ENCODE assay signal across 14 cellular contexts in the genomic region with DNA sequence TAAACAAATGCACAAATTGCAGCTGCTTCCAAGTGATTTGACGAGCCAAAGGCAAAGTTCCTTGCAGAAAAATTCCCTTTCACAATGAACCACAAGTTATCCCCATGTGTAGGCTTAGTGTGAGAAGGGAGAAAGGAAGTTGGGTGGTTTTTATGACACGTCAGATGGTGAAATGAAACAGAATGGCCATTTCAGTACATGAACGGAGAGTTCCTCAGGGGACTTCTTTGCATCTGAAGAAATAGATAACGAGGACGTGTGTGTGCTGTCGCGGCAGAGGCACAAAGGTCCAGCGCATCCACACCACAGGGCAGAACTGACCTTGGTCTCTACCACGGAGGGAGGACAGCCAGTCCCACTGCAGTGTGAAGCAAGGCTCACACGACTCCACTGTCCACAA.
DNase-seq lines count a peak whose midpoint lies in the region; ATAC-seq and TF ChIP-seq lines count a peak whose summit lies in the region.
"Had no signal": no experiment of that assay in that cellular context is flagged by ENCODE, and none has a peak within 500 bp of the region (broad histone marks: within the 10 kb centered on the region; RNA-seq: fewer than 3 reads in every experiment).

No MANE protein-coding gene starts in this region.

- H3K9me3 ChIP-seq in upper lobe of right lung, result no peaks in the 10 kb centered on the region

- no peaks in the 10 kb centered on the region for H3K4me1 ChIP-seq in upper lobe of right lung

- H3K4me3 ChIP-seq in upper lobe of right lung, result no peak overlapping the region
- H3K4me3 ChIP-seq: lung had no signal

- DNase-seq in upper lobe of right lung (peak; percentile 29), retina (no peak)
- DNase-seq: Kasumi-1, NCI-H187 treated with DMSO at 0.1 percent for 48 hours, NCI-H748 treated with DMSO at 0.1 percent for 48 hours, T1000 had no signal

- H3K27me3 ChIP-seq in upper lobe of right lung, result peaks cover 18% of the 10 kb centered on the region

- H3K36me3 ChIP-seq in upper lobe of right lung, result no peaks in the 10 kb centered on the region

- TF ChIP-seq CTCF in upper lobe of right lung (IDR thresholded peaks at IDR 0.05), result no peak

- intact Hi-C loops in upper lobe of right lung (cut with DNase I), result no loop called here

- no peak overlapping the region for H3K27ac ChIP-seq in upper lobe of right lung
- H3K27ac ChIP-seq: RWPE1 had no signal

- peak; percentile 62 for ATAC-seq in GM18909 (IDR thresholded peaks at IDR 0.05; ENCODE audit: poor library complexity, unreplicated experiment)
- peak; percentile 57 for ATAC-seq in GM21619 (IDR thresholded peaks at IDR 0.05; ENCODE audit: unreplicated experiment)
- ATAC-seq in HG03175 (IDR thresholded peaks at IDR 0.05; ENCODE audit: unreplicated experiment), result peak; percentile 60
- no peak for ATAC-seq in upper lobe of right lung
- no peak for ATAC-seq in GM21576 (IDR thresholded peaks at IDR 0.05; ENCODE audit: unreplicated experiment)
- no peak for ATAC-seq in GM19397 (IDR thresholded peaks at IDR 0.05; ENCODE audit: unreplicated experiment)
- ATAC-seq: activated T-helper 17 cell treated with anti-CD3 and anti-CD28 coated beads, Interleukin-2, amount 50 U/mL, for 72 hours had no signal

Comparison
In these comparisons a context has a peak if more than half of its experiments do, and no peak if none do; other contexts are left out.
1. ATAC-seq: peak in GM18909 (single experiment), GM21619 (single experiment) and HG03175 (single experiment); none in upper lobe of right lung (single experiment), GM21576 (single experiment) and GM19397 (single experiment).